11 cellular contexts compared by ENCODE assay signal in the genomic region with DNA sequence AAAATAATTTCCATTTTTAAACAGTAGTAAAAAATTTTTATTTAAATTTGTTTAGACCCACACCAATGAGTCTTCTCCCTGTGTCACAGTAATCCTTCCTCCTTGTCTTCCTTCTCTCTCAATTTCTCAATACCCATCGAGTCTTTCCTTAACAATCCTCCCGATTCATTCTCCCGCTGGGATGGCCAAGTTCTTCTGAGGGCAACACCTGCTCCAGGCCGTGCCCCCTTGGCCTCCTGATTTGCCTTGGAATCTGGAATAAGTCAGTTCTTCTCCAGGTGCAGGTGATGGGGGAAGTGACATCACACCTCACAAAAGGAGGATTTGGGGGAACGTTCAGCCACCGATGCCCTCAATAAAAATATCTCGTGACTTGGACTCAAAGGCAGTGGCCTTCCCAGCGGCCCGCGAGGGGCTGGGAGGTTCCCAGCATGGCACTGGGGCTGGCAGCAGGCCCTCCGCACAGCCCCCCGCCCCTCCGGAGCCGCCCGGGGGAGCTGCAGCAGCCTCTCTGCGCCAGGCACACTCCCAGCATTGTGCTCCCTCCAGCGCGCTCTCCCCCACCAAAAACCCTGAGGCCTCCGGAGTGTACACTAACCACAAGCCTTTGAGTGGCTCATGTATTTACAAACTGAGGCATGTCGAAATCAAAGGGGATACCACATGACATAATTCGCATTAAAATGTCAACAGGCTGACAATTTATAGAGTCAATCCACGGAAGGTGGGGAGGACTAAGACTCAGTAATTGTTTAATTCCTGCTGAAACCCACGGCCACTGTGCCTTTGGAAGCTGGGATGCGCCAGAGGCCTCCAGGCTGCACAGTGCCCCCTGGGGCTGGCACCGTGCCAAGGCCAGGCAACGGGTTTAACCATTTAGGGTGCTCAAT.
DNase-seq lines count a peak whose midpoint lies in the region; ATAC-seq and TF ChIP-seq lines count a peak whose summit lies in the region.
"Had no signal": no experiment of that assay in that cellular context is flagged by ENCODE, and none has a peak within 500 bp of the region (broad histone marks: within the 10 kb centered on the region; RNA-seq: fewer than 3 reads in every experiment).

No MANE protein-coding gene starts in this region.

- H3K27ac Mint-ChIP-seq in CD14-positive monocyte: peak overlapping the region; percentile 84 to 96 (median 93)

- H3K36me3 Mint-ChIP-seq in CD14-positive monocyte: peaks cover 0 to 29% of the 10 kb centered on the region in 2 donors

- no peak for ATAC-seq in SK-N-SH treated with all-trans-retinoic acid at 6 μM for 48 hours
- ATAC-seq in lower lobe of right lung: peak; percentile 85 to 86
- ATAC-seq in GM18505 (IDR thresholded peaks at IDR 0.05; ENCODE audit: unreplicated experiment): no peak
- no peak for ATAC-seq in GM21717 (IDR thresholded peaks at IDR 0.05; ENCODE audit: unreplicated experiment)
- ATAC-seq: GM12878 had no signal

- TF ChIP-seq POLR2A in NB4 (IDR thresholded peaks at IDR 0.05; ENCODE audit: extremely low read depth, insufficient read length): no peak
- TF ChIP-seq POLR2A in GM18505 (IDR thresholded peaks at IDR 0.05; ENCODE audit: borderline replicate concordance, extremely low read depth, insufficient read depth, insufficient read length): no peak

- peak overlapping the region in 1 of 2 donors; percentile 49 for H3K4me3 Mint-ChIP-seq in CD14-positive monocyte
- H3K4me3 Mint-ChIP-seq: neural crest cell had no signal

- H3K4me3 ChIP-seq in NB4 (ENCODE audit: low read depth, low read length): peak overlapping the region; percentile 9
- peak overlapping the region; percentile 28 for H3K4me3 ChIP-seq in lower lobe of right lung
- H3K4me3 ChIP-seq: GM12878, uterus had no signal

- H3K9me3 Mint-ChIP-seq in CD14-positive monocyte: peaks cover 0 to 2% (median 0%) of the 10 kb centered on the region in 7 donors
- H3K9me3 Mint-ChIP-seq: neural crest cell had no signal

- no peak for TF ChIP-seq CTCF in CD14-positive monocyte (IDR thresholded peaks at IDR 0.05)
- TF ChIP-seq CTCF in NB4 (IDR thresholded peaks at IDR 0.05; ENCODE audit: low read depth, low read length): no peak
- TF ChIP-seq CTCF in lower lobe of right lung (IDR thresholded peaks at IDR 0.05): no peak

- peaks cover 0 to 5% (median 2%) of the 10 kb centered on the region in 3 donors for H3K27me3 Mint-ChIP-seq in CD14-positive monocyte (ENCODE audit: low read depth in 3 of 3)

- H3K36me3 ChIP-seq in lower lobe of right lung: no peaks in the 10 kb centered on the region
- H3K36me3 ChIP-seq: uterus had no signal

- H3K27me3 ChIP-seq in lower lobe of right lung (ENCODE audit: low read depth): no peaks in the 10 kb centered on the region
- H3K27me3 ChIP-seq: uterus had no signal

- DNase-seq in CD14-positive monocyte (ENCODE audit: low spot score) (peak; percentile 80), NB4 (ENCODE audit: low read depth) (peak; percentile 96), lower lobe of right lung (peak; percentile 77), UCSD-AML1 (lab: John Stamatoyannopoulos, UW; ENCODE audit: unreplicated experiment) (no peak), putamen (ENCODE audit: low spot score) (no peak)

- intact Hi-C loops in CD14-positive monocyte (cut with micrococcal nuclease): no loop called here
- intact Hi-C loops in lower lobe of right lung (cut with DNase I): no loop called here

- peaks cover 58% of the 10 kb centered on the region for H3K4me1 Mint-ChIP-seq in CD14-positive monocyte

- H3K4me1 ChIP-seq in lower lobe of right lung: peaks cover 57% of the 10 kb centered on the region

- H3K27ac ChIP-seq in lower lobe of right lung: peak overlapping the region; percentile 59

- H3K9me3 ChIP-seq in lower lobe of right lung: no peaks in the 10 kb centered on the region
- H3K9me3 ChIP-seq: uterus had no signal

TF ChIP-seq in SK-N-SH treated with all-trans-retinoic acid at 6 μM for 48 hours, 23 proteins besides CTCF, POLR2A, EP300 and RAD21:
- TF ChIP-seq BACH2 (CRISPR knock-in tag; IDR thresholded peaks at IDR 0.05; ENCODE audit: borderline replicate concordance) (no peak), ISL1 (CRISPR knock-in tag; IDR thresholded peaks at IDR 0.05) (0 out of 2 replicates have a peak, but pooled peaks have one; percentile 20)

Comparison
In these comparisons a context has a peak if more than half of its experiments do, and no peak if none do; other contexts are left out.
1. DNase-seq: peak in CD14-positive monocyte (single experiment), NB4 (single experiment) and lower lobe of right lung (single experiment); none in UCSD-AML1 (single experiment) and putamen (single experiment).
2. ATAC-seq: peak in lower lobe of right lung (2 of 2); none in SK-N-SH treated with all-trans-retinoic acid at 6 μM for 48 hours (single experiment), GM18505 (single experiment) and GM21717 (single experiment).